In genomic region chr16:21578311-21578710, GRCh38 we compare ENCODE assay signal across 4 cellular contexts. TPM values are rescaled to one million over a fixed set of nuclear protein-coding genes. Genes with fewer than 3 reads are reported as not detected.
DNase-seq lines count a peak whose midpoint lies in the region; FAIRE-seq and TF ChIP-seq lines count a peak whose summit lies in the region.
"Not testable (repeated sequence)": the region's sequence is repeated elsewhere in the genome, so short reads cannot be mapped to it uniquely, and the experiment has no call there.

No MANE protein-coding gene starts in this region.

- peaks cover 0 to 14% (median 0%) of the 10 kb centered on the region in 3 donors for H3K27me3 ChIP-seq in stomach

- WGBS in stomach, 5 donors, result 86 to 93% (median 89%) methylated on average over 5 of the region's 5 CpGs

- not testable (repeated sequence) for H3K4me1 Mint-ChIP-seq in osteocyte (ENCODE audit: unreplicated experiment)

- H3K27me3 Mint-ChIP-seq in osteocyte (ENCODE audit: unreplicated experiment), result peaks cover 36% of the 10 kb centered on the region

- not testable (repeated sequence) for TF ChIP-seq EP300 in stomach (IDR thresholded peaks at IDR 0.05)

- H3K27ac ChIP-seq in kidney (ENCODE audit: low read depth in 2 of 2, low read length in 2 of 2); stomach: not testable (repeated sequence)

- not testable (repeated sequence) for TF ChIP-seq POLR2A in stomach (IDR thresholded peaks at IDR 0.05)

- FAIRE-seq in kidney (lab: Jason Lieb, UNC), result not testable (repeated sequence)

- H3K36me3 Mint-ChIP-seq in osteocyte (ENCODE audit: unreplicated experiment), result not testable (repeated sequence)

- not testable (repeated sequence) for H3K4me1 ChIP-seq in kidney (ENCODE audit: control insufficient read depth in 1 of 2, insufficient read depth in 1 of 2, low read depth in 1 of 2, low read length in 2 of 2); stomach

- not testable (repeated sequence) for H3K36me3 ChIP-seq in kidney (ENCODE audit: control insufficient read depth in 1 of 2, insufficient read depth in 2 of 2, low read length in 2 of 2); stomach

- not testable (repeated sequence) for H3K9me3 Mint-ChIP-seq in osteocyte (ENCODE audit: unreplicated experiment)

- TF ChIP-seq CTCF in kidney (IDR thresholded peaks at IDR 0.05; ENCODE audit: borderline replicate concordance, extremely low read depth, insufficient read depth); osteocyte (IDR thresholded peaks at IDR 0.05); stomach (IDR thresholded peaks at IDR 0.05): not testable (repeated sequence)

- not testable (repeated sequence) for H3K27ac Mint-ChIP-seq in osteocyte (ENCODE audit: unreplicated experiment)

- intact Hi-C loops in kidney (cut with DNase I), result not testable (repeated sequence)
- intact Hi-C loops in stomach (cut with DNase I; ENCODE audit: low total_unique reads), result loop anchor here (5.0 kb wide), 1 partner anchor 1099 kb away; no protein-coding TSS in a partner anchor

- H3K9me3 ChIP-seq in kidney (ENCODE audit: control insufficient read depth in 1 of 2, low read length in 2 of 2); stomach: not testable (repeated sequence)

- H3K4me3 ChIP-seq in kidney (ENCODE audit: low read length in 2 of 2); stomach: not testable (repeated sequence)

- DNase-seq in activated CD8-positive, alpha-beta memory T cell treated with anti-CD3 and anti-CD28 coated beads, Interleukin-2, amount 50 U/mL, for 48 hours, result peak; percentile 25
- peak; percentile 56 for DNase-seq in kidney
- DNase-seq in osteocyte (ENCODE audit: extremely low spot score, unreplicated experiment), result peak; percentile 73
- DNase-seq in stomach, result peak; percentile 22

- H3K4me3 Mint-ChIP-seq in osteocyte (ENCODE audit: unreplicated experiment), result not testable (repeated sequence)

- H3K9ac ChIP-seq in kidney (ENCODE audit: low read length in 2 of 2), result not testable (repeated sequence)

RNA-seq across cellular contexts. Expression of gene METTL9, which starts 21.1 kb away (rescaled TPM):
- 129 TPM for total RNA-seq in kidney
- polyA plus RNA-seq in kidney (ENCODE audit: insufficient read depth, low read depth, low replicate concordance), result 193 TPM
- total RNA-seq in osteocyte, result 91.9 and 94.4 TPM in 2 replicates
- 100 to 1,000 TPM in 3 of 5 donors, 10 to 100 TPM in 2; 82.1 to 879 (median 188) TPM for total RNA-seq in stomach
- polyA plus RNA-seq in stomach, result 10 to 100 TPM; 34.4 to 76.8 (median 63.4) TPM

Comparison
In these comparisons a context has a peak if more than half of its experiments do, and no peak if none do; other contexts are left out.
1. DNase-seq: peak in every context shown above with its lines; median percentile 73 in osteocyte; 56 in kidney; 25 in activated CD8-positive, alpha-beta memory T cell treated with anti-CD3 and anti-CD28 coated beads, Interleukin-2, amount 50 U/mL, for 48 hours; 22 in stomach.